8 cellular contexts compared by ENCODE assay signal in the genomic region with DNA sequence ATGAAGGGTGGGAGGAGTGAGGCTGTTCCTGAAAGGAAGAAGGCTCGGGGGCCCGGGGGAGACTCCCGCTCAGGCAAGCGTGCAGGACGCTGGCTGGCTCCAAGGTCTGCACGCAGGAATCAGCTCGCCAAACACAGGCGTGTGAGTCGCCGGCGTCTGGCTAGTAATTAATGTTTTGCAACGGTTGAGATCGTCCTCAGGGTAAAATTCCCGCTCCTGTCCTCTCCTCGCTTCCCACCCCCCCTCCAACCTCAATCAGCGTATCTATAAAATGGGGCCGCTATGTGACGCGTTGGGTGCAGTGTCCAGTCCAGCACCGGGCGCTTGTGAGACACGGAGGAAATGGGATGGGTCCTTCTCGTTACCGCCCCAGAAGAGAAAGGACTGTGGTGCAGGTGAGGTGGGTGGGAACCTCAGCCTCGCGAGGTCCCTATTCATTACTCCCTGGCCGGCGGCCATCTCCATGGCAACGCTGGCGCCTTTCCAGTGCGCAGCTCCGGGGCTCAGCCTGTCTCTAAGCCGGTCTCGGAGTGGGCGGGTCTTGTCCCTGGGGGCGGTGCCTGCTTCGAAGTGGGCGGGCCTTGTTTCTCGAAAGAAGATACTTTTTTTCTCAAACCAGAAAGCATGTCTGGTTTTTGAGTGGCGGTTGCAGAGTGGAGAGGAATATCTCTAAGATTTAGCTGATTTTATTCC. TPM values are rescaled to one million over a fixed set of nuclear protein-coding genes. Genes with fewer than 3 reads are reported as not detected.
A peak's percentile ranks its signal among the peaks of the same experiment; 100 is the strongest.
DNase-seq lines count a peak whose midpoint lies in the region; ATAC-seq, FAIRE-seq and TF ChIP-seq lines count a peak whose summit lies in the region.

No MANE protein-coding gene starts in this region.

- no peaks in the 10 kb centered on the region for H3K27me3 ChIP-seq in MG63

- no peak for FAIRE-seq in D721Med (lab: Jason Lieb, UNC)

- no peaks in the 10 kb centered on the region; the same call in none of the 2 replicates for H3K36me3 ChIP-seq in MG63

- ATAC-seq in GM21825 (IDR thresholded peaks at IDR 0.05; ENCODE audit: unreplicated experiment) = peak; percentile 78

- H3K36me3 Mint-ChIP-seq in neural crest cell (ENCODE audit: low read depth) = peaks cover 4% of the 10 kb centered on the region
- peaks cover 5% of the 10 kb centered on the region for H3K36me3 Mint-ChIP-seq in stimulated activated naive CD8-positive, alpha-beta T cell treated with anti-CD3 and anti-CD28 coated beads, Interleukin-15, Interleukin-2, amounts not matched to agents 100 ng/mL and 50 ng/mL, for 24 hours (ENCODE audit: low read depth)

- H3K27me3 Mint-ChIP-seq in neural crest cell (ENCODE audit: low read depth) = no peaks in the 10 kb centered on the region
- no peaks in the 10 kb centered on the region for H3K27me3 Mint-ChIP-seq in stimulated activated naive CD8-positive, alpha-beta T cell treated with anti-CD3 and anti-CD28 coated beads, Interleukin-15, Interleukin-2, amounts not matched to agents 100 ng/mL and 50 ng/mL, for 24 hours

- peak overlapping the region; percentile 97 for H3K27ac Mint-ChIP-seq in neural crest cell (ENCODE audit: unreplicated experiment)
- peak overlapping the region; percentile 52 for H3K27ac Mint-ChIP-seq in stimulated activated naive CD8-positive, alpha-beta T cell treated with anti-CD3 and anti-CD28 coated beads, Interleukin-15, Interleukin-2, amounts not matched to agents 100 ng/mL and 50 ng/mL, for 24 hours

- H3K4me3 Mint-ChIP-seq in neural crest cell = peak overlapping the region; percentile 96
- peak overlapping the region; percentile 83 for H3K4me3 Mint-ChIP-seq in stimulated activated naive CD8-positive, alpha-beta T cell treated with anti-CD3 and anti-CD28 coated beads, Interleukin-15, Interleukin-2, amounts not matched to agents 100 ng/mL and 50 ng/mL, for 24 hours

- H3K4me3 ChIP-seq in MG63 (peak overlapping the region; percentile 43), fibroblast of villous mesenchyme (ENCODE audit: low read depth, low read length) (peak overlapping the region; percentile 52)

- TF ChIP-seq CTCF in D721Med (IDR thresholded peaks at IDR 0.05; ENCODE audit: insufficient read depth, missing control alignments) = no peak
- no peak for TF ChIP-seq CTCF in fibroblast of villous mesenchyme (IDR thresholded peaks at IDR 0.05; ENCODE audit: insufficient read depth, low read depth, low read length)
- TF ChIP-seq CTCF in neural crest cell (conservative IDR thresholded peaks at IDR 0.05) = no peak

- no peaks in the 10 kb centered on the region for H3K9me3 Mint-ChIP-seq in neural crest cell
- H3K9me3 Mint-ChIP-seq in stimulated activated naive CD8-positive, alpha-beta T cell treated with anti-CD3 and anti-CD28 coated beads, Interleukin-15, Interleukin-2, amounts not matched to agents 100 ng/mL and 50 ng/mL, for 24 hours = no peaks in the 10 kb centered on the region

- H3K9me3 ChIP-seq in MG63 = no peaks in the 10 kb centered on the region

- DNase-seq in D721Med (ENCODE audit: insufficient read length, low spot score) = peak; percentile 81
- peak; percentile 90 for DNase-seq in MG63
- peak; percentile 93 for DNase-seq in SHP77 (lab: John Stamatoyannopoulos, UW)
- DNase-seq in activated gamma-delta T cell treated with Interleukin-2 at 50 U/mL for 16 hours = peak; percentile 90
- DNase-seq in fibroblast of villous mesenchyme (ENCODE audit: low read depth) = peak; percentile 90
- DNase-seq in neural crest cell (ENCODE audit: low read depth, low spot score) = peak; percentile 96

- H3K4me1 Mint-ChIP-seq in neural crest cell = peaks cover 34% of the 10 kb centered on the region
- H3K4me1 Mint-ChIP-seq in stimulated activated naive CD8-positive, alpha-beta T cell treated with anti-CD3 and anti-CD28 coated beads, Interleukin-15, Interleukin-2, amounts not matched to agents 100 ng/mL and 50 ng/mL, for 24 hours (ENCODE audit: low read depth) = peaks cover 28% of the 10 kb centered on the region

RNA-seq across cellular contexts. Expression of a gene that starts 6.5 kb away (rescaled TPM):
- total RNA-seq in MG63 (2014; rRNA removed; shearing (Covaris generic); ENCODE audit: low replicate concordance) = 7.2 and 8.6 TPM in 2 replicates
- total RNA-seq in fibroblast of villous mesenchyme (5.6 and 7.7 TPM in 2 replicates), neural crest cell (28.2 and 29.1 TPM in 2 replicates)

RNA-seq across cellular contexts. Expression of a gene that starts 12.2 kb away (rescaled TPM):
- total RNA-seq in MG63 (2014; rRNA removed; shearing (Covaris generic); ENCODE audit: low replicate concordance) = 2.9 and 4.0 TPM in 2 replicates
- total RNA-seq in fibroblast of villous mesenchyme = 4.3 and 5.2 TPM in 2 replicates
- total RNA-seq in neural crest cell = 31.6 and 31.8 TPM in 2 replicates

RNA-seq across cellular contexts. Expression of a gene that starts 13.0 kb away (rescaled TPM):
- 7.9 and 22.4 TPM in 2 replicates for total RNA-seq in MG63 (2014; rRNA removed; shearing (Covaris generic); ENCODE audit: low replicate concordance)
- 4.7 and 6.4 TPM in 2 replicates for total RNA-seq in fibroblast of villous mesenchyme
- total RNA-seq in neural crest cell = 6.1 and 6.7 TPM in 2 replicates

RNA-seq across cellular contexts. Expression of a gene that starts 18.3 kb away (rescaled TPM):
- 0.66 and 0.69 TPM in 2 replicates for total RNA-seq in MG63 (2014; rRNA removed; shearing (Covaris generic); ENCODE audit: low replicate concordance)
- total RNA-seq in fibroblast of villous mesenchyme (1.3 and 1.9 TPM in 2 replicates), neural crest cell (20.3 TPM in 2 replicates)

RNA-seq across cellular contexts. Expression of a gene that starts 37.2 kb away (rescaled TPM):
- total RNA-seq in MG63 (2014; rRNA removed; shearing (Covaris generic); ENCODE audit: low replicate concordance) = 9.0 and 12.6 TPM in 2 replicates
- total RNA-seq in fibroblast of villous mesenchyme (5.6 and 7.4 TPM in 2 replicates), neural crest cell (11.0 and 12.4 TPM in 2 replicates)

Comparison
In these comparisons a context has a peak if more than half of its experiments do, and no peak if none do; other contexts are left out.
1. Peak in every context shown above with its lines: DNase-seq, ATAC-seq and H3K4me3 ChIP-seq.